23 cellular contexts compared by ENCODE assay signal in genomic region chr4:42523066-42523718, GRCh38.
"Had no signal": no experiment of that assay in that cellular context is flagged by ENCODE, and none has a peak within 500 bp of the region (broad histone marks: within the 10 kb centered on the region; RNA-seq: fewer than 3 reads in every experiment).

No MANE protein-coding gene starts in this region.

- H3K27ac Mint-ChIP-seq: activated B cell treated with CpG ODN at 0.5 μM for 24 hours; mesothelial cell of epicardium; natural killer cell; progenitor cell of endocrine pancreas; stimulated activated naive CD8-positive, alpha-beta T cell treated with anti-CD3 and anti-CD28 coated beads, Interleukin-15, Interleukin-2, amounts not matched to agents 100 ng/mL and 50 ng/mL, for 24 hours; T-helper 1 cell treated with Interleukin-12 subunit alpha and Interleukin-12 subunit beta and Interleukin-4 antibody, amounts not matched to agents 30 μg/mL and 1 μg/mL, for 36 hours had no signal

- H3K4me1 ChIP-seq: thyroid gland had no signal

- H3K9me3 Mint-ChIP-seq: activated B cell treated with CpG ODN at 0.5 μM for 24 hours; mesothelial cell of epicardium; natural killer cell; stimulated activated naive CD8-positive, alpha-beta T cell treated with anti-CD3 and anti-CD28 coated beads, Interleukin-15, Interleukin-2, amounts not matched to agents 100 ng/mL and 50 ng/mL, for 24 hours; T-helper 1 cell treated with Interleukin-12 subunit alpha and Interleukin-12 subunit beta and Interleukin-4 antibody, amounts not matched to agents 30 μg/mL and 1 μg/mL, for 36 hours had no signal

- H3K27me3 Mint-ChIP-seq: activated B cell treated with CpG ODN at 0.5 μM for 24 hours; progenitor cell of endocrine pancreas; stimulated activated naive CD8-positive, alpha-beta T cell treated with anti-CD3 and anti-CD28 coated beads, Interleukin-15, Interleukin-2, amounts not matched to agents 100 ng/mL and 50 ng/mL, for 24 hours had no signal

- H3K4me3 Mint-ChIP-seq: activated B cell treated with CpG ODN at 0.5 μM for 24 hours; mesothelial cell of epicardium; natural killer cell; stimulated activated naive CD8-positive, alpha-beta T cell treated with anti-CD3 and anti-CD28 coated beads, Interleukin-15, Interleukin-2, amounts not matched to agents 100 ng/mL and 50 ng/mL, for 24 hours; T-helper 1 cell treated with Interleukin-12 subunit alpha and Interleukin-12 subunit beta and Interleukin-4 antibody, amounts not matched to agents 30 μg/mL and 1 μg/mL, for 36 hours had no signal

- H3K27me3 ChIP-seq: brain microvascular endothelial cell, thyroid gland had no signal

- H3K27ac ChIP-seq: brain microvascular endothelial cell, thyroid gland had no signal

- H3K9me3 ChIP-seq: thyroid gland had no signal

- H3K36me3 Mint-ChIP-seq: mesothelial cell of epicardium had no signal

- DNase-seq: activated B cell treated with CpG ODN at 0.5 μM for 24 hours; activated CD4-positive, alpha-beta T cell treated with anti-CD3 and anti-CD28 coated beads for 4 hours; activated CD4-positive, alpha-beta T cell treated with anti-CD3 and anti-CD28 coated beads, Interleukin-2, amount 50 U/mL, for 48 hours; activated CD8-positive, alpha-beta memory T cell treated with anti-CD3 and anti-CD28 coated beads, Interleukin-2, amount 50 U/mL, for 48 hours; activated effector memory CD4-positive, alpha-beta T cell treated with anti-CD3 and anti-CD28 coated beads, Interleukin-2, amount 50 U/mL, for 16 hours; activated naive CD4-positive, alpha-beta T cell treated with anti-CD3 and anti-CD28 coated beads, Interleukin-2, amount 50 U/mL, for 16 hours; activated T-cell treated with anti-CD3 and anti-CD28 coated beads, Interleukin-2, amount 50 U/mL, for 48 hours; anterior cingulate cortex; brain microvascular endothelial cell; central memory CD4-positive, alpha-beta T cell; dermis blood vessel endothelial cell; effector CD8-positive, alpha-beta T cell; kidney; natural killer cell; retina; stimulated activated CD4-positive, alpha-beta T cell treated with anti-CD3 and anti-CD28 coated beads, Interleukin-4, amount 100 ng/mL, for 24 hours; substantia nigra; thyroid gland had no signal

- H3K4me3 ChIP-seq: thyroid gland had no signal

- H3K4me1 Mint-ChIP-seq: activated B cell treated with CpG ODN at 0.5 μM for 24 hours, mesothelial cell of epicardium had no signal

- H3K36me3 ChIP-seq: brain microvascular endothelial cell had no signal

- ATAC-seq: left lobe of liver, natural killer cell had no signal
